9 cellular contexts compared by ENCODE assay signal in the genomic region with DNA sequence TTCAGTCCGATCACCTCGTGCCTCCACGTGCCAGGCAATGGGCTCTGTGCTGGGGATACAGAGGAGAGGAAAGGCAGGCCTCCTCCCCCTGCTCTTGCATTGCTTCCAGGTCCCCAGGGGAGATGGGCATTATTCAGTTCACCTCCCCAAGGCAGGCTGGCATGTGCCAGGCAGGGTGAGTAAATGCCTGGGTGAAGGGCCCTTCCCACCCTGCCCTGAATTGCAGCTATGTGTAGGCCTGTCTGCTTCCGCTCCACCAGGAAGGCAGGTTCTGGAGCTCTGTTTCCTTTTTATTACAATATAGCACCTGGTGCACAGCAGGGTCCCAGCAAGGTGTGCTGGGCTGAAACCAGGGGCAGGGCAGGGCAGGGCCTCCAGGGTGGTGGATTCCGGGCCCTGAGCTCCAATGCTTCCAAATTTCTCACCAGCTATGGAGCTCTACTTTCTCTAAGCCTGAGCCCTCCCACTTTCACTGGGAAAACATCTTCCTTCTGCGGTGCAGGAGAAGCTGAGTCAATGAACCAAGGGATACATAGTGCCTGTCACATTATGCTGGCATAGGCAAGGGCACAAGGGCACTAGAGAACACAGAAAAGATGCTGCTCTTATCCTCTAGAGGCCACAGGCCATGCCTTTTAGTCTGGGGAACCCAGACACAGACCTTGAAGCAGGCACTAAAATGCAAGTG. TPM values are rescaled to one million over a fixed set of nuclear protein-coding genes. Genes with fewer than 3 reads are reported as not detected.
A peak's percentile ranks its signal among the peaks of the same experiment; 100 is the strongest.
DNase-seq lines count a peak whose midpoint lies in the region; ATAC-seq and TF ChIP-seq lines count a peak whose summit lies in the region.
"Had no signal": no experiment of that assay in that cellular context is flagged by ENCODE, and none has a peak within 500 bp of the region (broad histone marks: within the 10 kb centered on the region; RNA-seq: fewer than 3 reads in every experiment).

No MANE protein-coding gene starts in this region.

- H3K79me2 ChIP-seq in GM23338 (replicated peaks; ENCODE audit: insufficient read depth) (peaks cover 18% of the 10 kb centered on the region), PC-3 (ENCODE audit: low read length) (peaks cover 100% of the 10 kb centered on the region), fibroblast of lung (ENCODE audit: control insufficient read depth, insufficient read depth, low read length) (peaks cover 91% of the 10 kb centered on the region)

- H3K27me3 ChIP-seq in GM23338 (ENCODE audit: insufficient read depth) (no peaks in the 10 kb centered on the region), PC-3 (ENCODE audit: low read length) (no peaks in the 10 kb centered on the region), fibroblast of lung (ENCODE audit: control insufficient read depth, insufficient read depth, low read length) (no peaks in the 10 kb centered on the region), skeletal muscle satellite cell (ENCODE audit: control insufficient read depth, insufficient read depth, low read length) (no peaks in the 10 kb centered on the region), H7 (ENCODE audit: control insufficient read depth, insufficient read depth, low read length) (no peaks in the 10 kb centered on the region)

- H4K20me1 ChIP-seq in GM23338 (replicated peaks; ENCODE audit: insufficient read depth) (no peaks in the 10 kb centered on the region; the same call in 1 of the 2 replicates), PC-3 (ENCODE audit: low read length) (peaks cover 9% of the 10 kb centered on the region; the same call in 1 of the 2 replicates), fibroblast of lung (ENCODE audit: control insufficient read depth, extremely low read depth, insufficient read depth, low read length) (no peaks in the 10 kb centered on the region)

- H3K36me3 ChIP-seq in GM23338 (ENCODE audit: insufficient read depth), result no peaks in the 10 kb centered on the region
- peaks cover 7% of the 10 kb centered on the region; the same call in 1 of the 2 replicates for H3K36me3 ChIP-seq in PC-3 (ENCODE audit: low read depth, low read length)
- no peaks in the 10 kb centered on the region for H3K36me3 ChIP-seq in fibroblast of lung (ENCODE audit: control insufficient read depth, insufficient read depth, low read length)
- H3K36me3 ChIP-seq in skeletal muscle satellite cell (ENCODE audit: insufficient read depth, low read length), result peaks cover 3% of the 10 kb centered on the region
- no peaks in the 10 kb centered on the region for H3K36me3 ChIP-seq in H7 (replicated peaks; ENCODE audit: control insufficient read depth, insufficient read depth, low read length)

- peaks cover 12% of the 10 kb centered on the region for H3K27me3 Mint-ChIP-seq in GM23338 (ENCODE audit: insufficient read depth, low read depth, poor library complexity)
- H3K27me3 Mint-ChIP-seq: activated CD4-positive, alpha-beta memory T cell treated with anti-CD3 and anti-CD28 coated beads, Interleukin-2, amount 10 ng/mL, durations not matched to agents 7 days and 5 days had no signal

- POLR2A ChIA-PET in PC-3 (lab: Charles Lee; ENCODE audit: unreplicated experiment), result no interaction called here

- H3K4me2 ChIP-seq in GM23338, result 0 out of 2 replicates have a peak overlapping the region, but pooled peaks have one; percentile 26
- H3K4me2 ChIP-seq in PC-3 (ENCODE audit: low read length), result peak overlapping the region; percentile 74
- H3K4me2 ChIP-seq in fibroblast of lung (ENCODE audit: extremely low read depth, insufficient read depth, low read length), result peak overlapping the region; percentile 86
- peak overlapping the region; percentile 71 for H3K4me2 ChIP-seq in skeletal muscle satellite cell (ENCODE audit: low read length)

- H3K27ac Mint-ChIP-seq in GM23338, result peak overlapping the region; percentile 93
- H3K27ac Mint-ChIP-seq: activated CD4-positive, alpha-beta memory T cell treated with anti-CD3 and anti-CD28 coated beads, Interleukin-2, amount 10 ng/mL, durations not matched to agents 7 days and 5 days had no signal

- CTCF ChIA-PET in PC-3 (lab: Charles Lee), result no interaction called here

- H2AFZ ChIP-seq in GM23338, result no peak overlapping the region
- H2AFZ ChIP-seq in PC-3 (ENCODE audit: low read length), result no peak overlapping the region
- H2AFZ ChIP-seq in fibroblast of lung (ENCODE audit: low read length), result no peak overlapping the region

- H3K4me1 ChIP-seq in GM23338 (ENCODE audit: insufficient read depth), result peaks cover 52% of the 10 kb centered on the region
- peaks cover 76% of the 10 kb centered on the region for H3K4me1 ChIP-seq in PC-3 (ENCODE audit: insufficient read depth, low read length)
- peaks cover 51% of the 10 kb centered on the region for H3K4me1 ChIP-seq in fibroblast of lung (ENCODE audit: control insufficient read depth, extremely low read depth, insufficient read depth, low read length)
- H3K4me1 ChIP-seq in skeletal muscle satellite cell (ENCODE audit: control insufficient read depth, insufficient read depth, low read length), result peaks cover 64% of the 10 kb centered on the region

- H3K4me3 ChIP-seq in GM23338, result no peak overlapping the region
- peak overlapping the region; percentile 6; the same call in 1 of the 2 replicates for H3K4me3 ChIP-seq in PC-3 (ENCODE audit: low read length)
- peak overlapping the region in 1 of 4 experiments; percentile 7 for H3K4me3 ChIP-seq in fibroblast of lung (replicated peaks in 1 of 4; ENCODE audit: control extremely low read depth in 1 of 4, insufficient read depth in 1 of 4, low read depth in 3 of 4, low read length in 4 of 4)
- H3K4me3 ChIP-seq in skeletal muscle satellite cell (ENCODE audit: low read length), result peak overlapping the region; percentile 18
- H3K4me3 ChIP-seq in H7 (ENCODE audit: insufficient read depth, low read depth, low read length), result no peak overlapping the region

- DNase-seq in GM23338 (ENCODE audit: low spot score), result no peak
- no peak for DNase-seq in PC-3
- DNase-seq in fibroblast of lung (ENCODE audit: low read depth in 2 of 2), result no peak
- no peak for DNase-seq in NOMO-1 (lab: John Stamatoyannopoulos, UW; ENCODE audit: unreplicated experiment in 2 of 2)
- DNase-seq in H7, result no peak
- DNase-seq: activated CD4-positive, alpha-beta memory T cell treated with anti-CD3 and anti-CD28 coated beads, Interleukin-2, amount 10 ng/mL, durations not matched to agents 7 days and 5 days had no signal

- H3K9me2 ChIP-seq in GM23338 (ENCODE audit: insufficient read depth) (no peaks in the 10 kb centered on the region), PC-3 (replicated peaks; ENCODE audit: low read length) (no peaks in the 10 kb centered on the region)

- intact Hi-C loops in PC-3 (cut with micrococcal nuclease), result no loop called here

- BruUV-seq in PC-3 (replicated peaks; lab: Mats Ljungman, UMichigan), result no TSS peak

- TF ChIP-seq CTCF in GM23338 (conservative IDR thresholded peaks at IDR 0.05; ENCODE audit: low read depth in 2 of 2) (no peak), PC-3 (conservative IDR thresholded peaks at IDR 0.05; ENCODE audit: low read depth, low read length) (no peak), fibroblast of lung (conservative IDR thresholded peaks at IDR 0.05 in 1 of 2, IDR thresholded peaks at IDR 0.05 in 1 of 2; ENCODE audit: low read depth in 1 of 2, low read length in 2 of 2) (no peak)

- no peaks in the 10 kb centered on the region for H3K36me3 Mint-ChIP-seq in GM23338 (ENCODE audit: low read depth)

- ATAC-seq in GM23338 (no peak), PC-3 (peak; percentile 15; the same call in 1 of the 2 replicates), HG03460 (IDR thresholded peaks at IDR 0.05; ENCODE audit: unreplicated experiment) (no peak), HG02798 (IDR thresholded peaks at IDR 0.05; ENCODE audit: poor library complexity, unreplicated experiment) (no peak)

- H3F3A ChIP-seq in GM23338 (replicated peaks; ENCODE audit: low read depth) (no peaks in the 10 kb centered on the region), PC-3 (ENCODE audit: low read length, unreplicated experiment) (no peaks in the 10 kb centered on the region)

- H3K9me3 ChIP-seq in PC-3 (ENCODE audit: low read length), result no peaks in the 10 kb centered on the region
- H3K9me3 ChIP-seq in fibroblast of lung (ENCODE audit: control insufficient read depth, insufficient read depth, low read depth, low read length), result no peaks in the 10 kb centered on the region
- H3K9me3 ChIP-seq in skeletal muscle satellite cell (replicated peaks; ENCODE audit: low read length), result no peaks in the 10 kb centered on the region

- H3K9ac ChIP-seq in PC-3 (ENCODE audit: low read length), result peak overlapping the region; percentile 73
- H3K9ac ChIP-seq in fibroblast of lung (ENCODE audit: insufficient read depth, low read length), result peak overlapping the region; percentile 33
- H3K9ac ChIP-seq in skeletal muscle satellite cell (ENCODE audit: low read depth, low read length), result peak overlapping the region; percentile 73

- no peaks in the 10 kb centered on the region for H3K9me3 Mint-ChIP-seq in GM23338
- H3K9me3 Mint-ChIP-seq: activated CD4-positive, alpha-beta memory T cell treated with anti-CD3 and anti-CD28 coated beads, Interleukin-2, amount 10 ng/mL, durations not matched to agents 7 days and 5 days had no signal

- H3K27ac ChIP-seq in GM23338 (ENCODE audit: low read depth) (no peak overlapping the region), PC-3 (ENCODE audit: low read length) (peak overlapping the region; percentile 98), fibroblast of lung (ENCODE audit: insufficient read depth, low read length) (peak overlapping the region; percentile 89)

- H3K4me1 Mint-ChIP-seq in GM23338, result peaks cover 56% of the 10 kb centered on the region
- H3K4me1 Mint-ChIP-seq: activated CD4-positive, alpha-beta memory T cell treated with anti-CD3 and anti-CD28 coated beads, Interleukin-2, amount 10 ng/mL, durations not matched to agents 7 days and 5 days had no signal

- no peak overlapping the region; the same call in 2 of the 3 replicates for H3K4me3 Mint-ChIP-seq in GM23338
- H3K4me3 Mint-ChIP-seq: activated CD4-positive, alpha-beta memory T cell treated with anti-CD3 and anti-CD28 coated beads, Interleukin-2, amount 10 ng/mL, durations not matched to agents 7 days and 5 days had no signal

TF ChIP-seq in GM23338, 12 proteins besides CTCF, POLR2A, EP300 and RAD21 (continues in another document):
- TF ChIP-seq JUNB (IDR thresholded peaks at IDR 0.05; ENCODE audit: unreplicated experiment) (no peak), CREB1 (CRISPR knock-in tag; IDR thresholded peaks at IDR 0.05; ENCODE audit: low read depth) (no peak), EZH2 (IDR thresholded peaks at IDR 0.05; ENCODE audit: low read depth, unreplicated experiment) (no peak), ZNF114 (CRISPR knock-in tag; IDR thresholded peaks at IDR 0.05) (no peak)

RNA-seq across cellular contexts. Expression of gene SHB, which starts 42.0 kb away (rescaled TPM):
- total RNA-seq in GM23338 (2014; rRNA removed; shearing (Covaris generic)), result 8.4 and 14.0 TPM in 2 replicates
- polyA plus RNA-seq in GM23338 (2016; fragmentation: Nextera tagmentation; extraction: Ambion mirVana) (1.5 and 1.7 TPM in 2 replicates), fibroblast of lung (9.9 and 16.9 TPM in 2 replicates)
- total RNA-seq in PC-3 (2014; rRNA removed) (56.4 and 77.1 TPM in 2 replicates), fibroblast of lung (12.6 and 13.9 TPM in 2 replicates)
- polyA plus RNA-seq in fibroblast of lung (2012), result 13.0 and 21.1 TPM in 2 replicates
- polyA minus RNA-seq in fibroblast of lung (ENCODE audit: low replicate concordance), result 16.5 and 24.5 TPM in 2 replicates
- 12.7 and 22.7 TPM in 2 replicates for total RNA-seq in skeletal muscle satellite cell (2012; rRNA removed)
- 11.6 and 18.0 TPM in 2 replicates for total RNA-seq in H7 (2014; rRNA removed; shearing (Covaris generic))

Comparison
In these comparisons a context has a peak if more than half of its experiments do, and no peak if none do; other contexts are left out.
1. H3K4me2 ChIP-seq: peak in every context shown above with its lines; median percentile 86 in fibroblast of lung; 74 in PC-3; 71 in skeletal muscle satellite cell; 26 in GM23338.
2. H3K4me3 ChIP-seq: peak in PC-3 (single experiment) and skeletal muscle satellite cell (single experiment); none in GM23338 (single experiment) and H7 (single experiment).
3. Peak in every context shown above with its lines, with median percentiles within 50 percentile points of each other: H3K9ac ChIP-seq.